Comparison of ENCODE assay signal across 8 cellular contexts in the genomic region with DNA sequence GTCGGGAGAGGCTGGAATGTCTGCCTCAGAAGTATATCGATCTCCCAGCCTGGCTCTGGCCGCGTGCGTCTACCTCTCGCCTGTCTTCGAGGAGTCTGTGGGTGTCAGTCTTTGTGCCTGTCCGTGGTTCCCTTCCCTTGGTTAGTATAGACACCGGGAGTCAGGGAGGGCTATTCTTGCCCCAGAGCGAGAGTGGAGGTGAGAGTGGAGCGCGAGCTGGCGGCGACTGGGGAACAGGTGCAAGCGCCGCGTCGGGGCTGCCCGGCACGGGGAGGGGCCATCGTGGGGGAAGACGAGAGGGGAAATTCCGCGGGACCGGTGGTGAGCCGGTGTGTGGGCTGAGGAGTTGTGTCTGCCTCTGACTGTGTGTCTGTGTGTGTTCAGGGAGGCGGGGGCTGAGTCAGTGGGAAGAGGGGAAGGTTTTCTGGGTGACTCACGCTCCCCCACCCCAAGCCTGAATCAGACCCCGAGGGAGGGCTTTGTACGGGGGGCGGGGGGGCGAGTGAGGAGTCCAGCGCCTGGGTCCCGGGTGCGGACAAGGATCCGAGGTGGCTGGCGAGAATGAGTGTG. TPM values are rescaled to one million over a fixed set of nuclear protein-coding genes. Genes with fewer than 3 reads are reported as not detected.
DNase-seq lines count a peak whose midpoint lies in the region; ATAC-seq and TF ChIP-seq lines count a peak whose summit lies in the region.

No MANE protein-coding gene starts in this region.

- WGBS in tibial nerve, 2 donors: 0% methylated on average over 37 of the region's 37 CpGs

- peaks cover 5% of the 10 kb centered on the region for H3K79me2 ChIP-seq in parathyroid adenoma

- ATAC-seq in HG02852 (IDR thresholded peaks at IDR 0.05; ENCODE audit: unreplicated experiment): peak; percentile 36
- ATAC-seq in RWPE2 (ENCODE audit: low read depth): peak; percentile 24
- ATAC-seq in Right ventricle myocardium inferior: peak; percentile 0
- no peak for ATAC-seq in GM19351 (IDR thresholded peaks at IDR 0.05; ENCODE audit: unreplicated experiment)

- H2AFZ ChIP-seq in parathyroid adenoma: peak overlapping the region; percentile 93

- intact Hi-C loops in Right ventricle myocardium inferior (cut with DNase I): loop anchor here (2.0 to 10.0 kb wide), 3 partner anchors 14 to 405 kb away; partner anchors contain the start of genes CTC1, NAA38, PFAS and POLR2A

- H3K9me3 ChIP-seq in RWPE2 (ENCODE audit: severe bottlenecking) (no peaks in the 10 kb centered on the region), parathyroid adenoma (ENCODE audit: control insufficient read depth, low read length) (no peaks in the 10 kb centered on the region), tibial nerve (no peaks in the 10 kb centered on the region)

- peak; percentile 82 for DNase-seq in GM13976 (ENCODE audit: low spot score)
- DNase-seq in RWPE2 (ENCODE audit: low spot score): peak; percentile 90
- DNase-seq in activated naive CD4-positive, alpha-beta T cell treated with anti-CD3 and anti-CD28 coated beads, Interleukin-2, amount 50 U/mL, for 16 hours: peak; percentile 98
- peak; percentile 82 for DNase-seq in Right ventricle myocardium inferior (ENCODE audit: missing footprints)
- peak in 1 of 2 donors; percentile 67 for DNase-seq in tibial nerve (ENCODE audit: low spot score in 2 of 2)

- peak overlapping the region; percentile 93 for H3K9ac ChIP-seq in parathyroid adenoma

- H3K36me3 ChIP-seq in RWPE2 (ENCODE audit: low read depth) (peaks cover 25% of the 10 kb centered on the region), parathyroid adenoma (ENCODE audit: control insufficient read depth, insufficient read depth, low read length) (no peaks in the 10 kb centered on the region), tibial nerve (peaks cover 0 to 20% (median 5%) of the 10 kb centered on the region in 3 donors)

- no peak for TF ChIP-seq CTCF in GM13976 (IDR thresholded peaks at IDR 0.05; ENCODE audit: borderline replicate concordance, control extremely low read depth, extremely low read depth, insufficient read depth, missing control alignments)
- TF ChIP-seq CTCF in RWPE2 (IDR thresholded peaks at IDR 0.05; ENCODE audit: poor library complexity, severe bottlenecking): no peak
- no peak for TF ChIP-seq CTCF in parathyroid adenoma (IDR thresholded peaks at IDR 0.05)
- no peak for TF ChIP-seq CTCF in tibial nerve (IDR thresholded peaks at IDR 0.05)

- H3K4me3 ChIP-seq in RWPE2 (ENCODE audit: severe bottlenecking): peak overlapping the region; percentile 46
- peak overlapping the region; percentile 88 for H3K4me3 ChIP-seq in parathyroid adenoma (ENCODE audit: low read depth, low read length)
- H3K4me3 ChIP-seq in tibial nerve: peak overlapping the region; percentile 59 to 77 (median 63)

- no peak for TF ChIP-seq EP300 in tibial nerve (IDR thresholded peaks at IDR 0.05)

- peak overlapping the region; percentile 75 for H3K4me2 ChIP-seq in parathyroid adenoma (ENCODE audit: low read length)

- TF ChIP-seq POLR2A in tibial nerve (IDR thresholded peaks at IDR 0.05): no peak

- H3K4me1 ChIP-seq in RWPE2 (ENCODE audit: insufficient read depth, poor library complexity, severe bottlenecking): peaks cover 15% of the 10 kb centered on the region
- H3K4me1 ChIP-seq in parathyroid adenoma: peaks cover 26% of the 10 kb centered on the region
- H3K4me1 ChIP-seq in tibial nerve: peaks cover 0 to 68% (median 32%) of the 10 kb centered on the region in 4 donors

- H3K27ac ChIP-seq in RWPE2 (ENCODE audit: poor library complexity, severe bottlenecking): peak overlapping the region; percentile 97
- peak overlapping the region; percentile 98 for H3K27ac ChIP-seq in parathyroid adenoma
- H3K27ac ChIP-seq in tibial nerve: peak overlapping the region; percentile 93 to 99 (median 96)

- H3K27me3 ChIP-seq in RWPE2 (ENCODE audit: insufficient read depth, poor library complexity, severe bottlenecking): no peaks in the 10 kb centered on the region
- H3K27me3 ChIP-seq in parathyroid adenoma (ENCODE audit: control insufficient read depth, insufficient read depth, low read length): no peaks in the 10 kb centered on the region
- no peaks in the 10 kb centered on the region for H3K27me3 ChIP-seq in tibial nerve

- in situ Hi-C loops in GM13976 (cut with MboI; ENCODE audit: low sequenced_read_pairs, unreplicated experiment): no loop called here

RNA-seq across cellular contexts. Expression of gene KDM6B, which starts 8.4 kb away (rescaled TPM):
- total RNA-seq in Right ventricle myocardium inferior (25.0 TPM), tibial nerve (10 to 100 TPM in 2 of 4 donors, 1 to 10 TPM in 2; 7.5 to 10.8 (median 9.7) TPM)

RNA-seq across cellular contexts. Expression of gene TMEM88, which starts 12.4 kb away (rescaled TPM):
- 35.4 TPM for total RNA-seq in Right ventricle myocardium inferior
- 10 to 100 TPM in 3 of 4 donors, 1 to 10 TPM in 1; 9.2 to 41.7 (median 25.6) TPM for total RNA-seq in tibial nerve

RNA-seq across cellular contexts. Expression of gene NAA38, which starts 14.9 kb away (rescaled TPM):
- 105 TPM for total RNA-seq in Right ventricle myocardium inferior
- total RNA-seq in tibial nerve: 100 to 1,000 TPM; 104 to 198 (median 167) TPM

RNA-seq across cellular contexts. Expression of gene CYB5D1, which starts 15.3 kb away (rescaled TPM):
- total RNA-seq in Right ventricle myocardium inferior: 21.7 TPM
- total RNA-seq in tibial nerve: 10 to 100 TPM in 2 of 4 donors, 1 to 10 TPM in 2; 9.4 to 13.6 (median 11.1) TPM

RNA-seq across cellular contexts. Expression of gene CHD3, which starts 46.1 kb away (rescaled TPM):
- 18.0 TPM for total RNA-seq in Right ventricle myocardium inferior
- 100 to 1,000 TPM in 3 of 4 donors, 10 to 100 TPM in 1; 80.4 to 202 (median 125) TPM for total RNA-seq in tibial nerve
